Comparison of ENCODE assay signal across 7 cellular contexts in genomic region chr12:8389296-8389695, GRCh38.
A peak's percentile ranks its signal among the peaks of the same experiment; 100 is the strongest.
DNase-seq lines count a peak whose midpoint lies in the region; FAIRE-seq and TF ChIP-seq lines count a peak whose summit lies in the region.
"Not testable (repeated sequence)": the region's sequence is repeated elsewhere in the genome, so short reads cannot be mapped to it uniquely, and the experiment has no call there.

No MANE protein-coding gene starts in this region.

- H3K27ac Mint-ChIP-seq in Calu3 (ENCODE audit: unreplicated experiment); activated T-cell treated with anti-CD3 and anti-CD28 coated beads, Interleukin-2, amount 50 U/mL, for 24 hours; astrocyte (ENCODE audit: unreplicated experiment); glutamatergic neuron (ENCODE audit: unreplicated experiment); neural progenitor cell: not testable (repeated sequence)

- H4K20me1 ChIP-seq in astrocyte (ENCODE audit: insufficient read depth, low read length); neural progenitor cell (ENCODE audit: low read depth): not testable (repeated sequence)

- intact Hi-C loops in Calu3 (cut with micrococcal nuclease; ENCODE audit: unreplicated experiment) = not testable (repeated sequence)

- H2AFZ ChIP-seq in astrocyte (ENCODE audit: low read depth, low read length); neural progenitor cell (replicated peaks): not testable (repeated sequence)

- not testable (repeated sequence) for H3K4me1 Mint-ChIP-seq in Calu3 (ENCODE audit: low read depth, unreplicated experiment); activated T-cell treated with anti-CD3 and anti-CD28 coated beads, Interleukin-2, amount 50 U/mL, for 24 hours (ENCODE audit: low read depth); astrocyte (ENCODE audit: low read depth, unreplicated experiment); glutamatergic neuron (ENCODE audit: low read depth, unreplicated experiment); neural progenitor cell

- H3K36me3 Mint-ChIP-seq in Calu3 (ENCODE audit: insufficient read depth, unreplicated experiment); activated T-cell treated with anti-CD3 and anti-CD28 coated beads, Interleukin-2, amount 50 U/mL, for 24 hours (ENCODE audit: low read depth); astrocyte (ENCODE audit: low read depth, unreplicated experiment); glutamatergic neuron (ENCODE audit: unreplicated experiment); neural progenitor cell: not testable (repeated sequence)

- H3K4me1 ChIP-seq in NT2/D1 (ENCODE audit: insufficient read depth, insufficient read length); astrocyte (ENCODE audit: insufficient read depth, low read length); neural progenitor cell: not testable (repeated sequence)

- peak overlapping the region; percentile 64 for H3K9ac ChIP-seq in NT2/D1 (ENCODE audit: insufficient read length, low read depth)
- H3K9ac ChIP-seq in astrocyte (ENCODE audit: low read length); neural progenitor cell: not testable (repeated sequence)

- not testable (repeated sequence) for BruUV-seq in Calu3 (replicated peaks; lab: Mats Ljungman, UMichigan)

- H3K4me3 ChIP-seq in NT2/D1 (ENCODE audit: insufficient read length, low read depth); astrocyte (ENCODE audit: insufficient read depth, low read depth, low read length); neural progenitor cell: not testable (repeated sequence)

- CTCF ChIA-PET in Calu3 (lab: Charles Lee) = not testable (repeated sequence)

- not testable (repeated sequence) for TF ChIP-seq CTCF in Calu3 (IDR thresholded peaks at IDR 0.05; ENCODE audit: unreplicated experiment); astrocyte (IDR thresholded peaks at IDR 0.05; ENCODE audit: insufficient read depth, low read depth, low read length); glutamatergic neuron (IDR thresholded peaks at IDR 0.05; ENCODE audit: partially characterized antibody, unreplicated experiment); neural progenitor cell (IDR thresholded peaks at IDR 0.05)

- H3K36me3 ChIP-seq in NT2/D1 (ENCODE audit: insufficient read depth, insufficient read length, low read length); astrocyte (ENCODE audit: insufficient read depth, low read length); neural progenitor cell: not testable (repeated sequence)

- not testable (repeated sequence) for DNase-seq in Calu3; NT2/D1 (ENCODE audit: low read depth, low spot score); activated T-cell treated with anti-CD3 and anti-CD28 coated beads, Interleukin-2, amount 50 U/mL, for 24 hours; astrocyte (ENCODE audit: low read depth); glutamatergic neuron; neural progenitor cell (ENCODE audit: low spot score)
- DNase-seq in mesenteric fat pad (ENCODE audit: low spot score) = peak; percentile 65

- not testable (repeated sequence) for H3F3A ChIP-seq in neural progenitor cell (ENCODE audit: low read depth)

- H3K4me2 ChIP-seq in astrocyte (ENCODE audit: low read length); neural progenitor cell: not testable (repeated sequence)

- H3K4me3 Mint-ChIP-seq in Calu3 (ENCODE audit: low read depth, unreplicated experiment) (peak overlapping the region; percentile 74), astrocyte (ENCODE audit: unreplicated experiment) (peak overlapping the region; percentile 64), glutamatergic neuron (ENCODE audit: unreplicated experiment) (peak overlapping the region; percentile 30), neural progenitor cell (peak overlapping the region; percentile 75)
- peak overlapping the region; percentile 31 for H3K4me3 Mint-ChIP-seq in activated T-cell treated with anti-CD3 and anti-CD28 coated beads, Interleukin-2, amount 50 U/mL, for 24 hours

- not testable (repeated sequence) for H3K9me3 ChIP-seq in NT2/D1 (ENCODE audit: insufficient read depth, low read length); astrocyte (ENCODE audit: insufficient read depth, low read depth, low read length); neural progenitor cell (ENCODE audit: low read depth)

- FAIRE-seq in astrocyte (lab: Jason Lieb, UNC) = not testable (repeated sequence)

- not testable (repeated sequence) for H3K27me3 Mint-ChIP-seq in Calu3 (ENCODE audit: unreplicated experiment); glutamatergic neuron (ENCODE audit: unreplicated experiment)
- H3K27me3 Mint-ChIP-seq in activated T-cell treated with anti-CD3 and anti-CD28 coated beads, Interleukin-2, amount 50 U/mL, for 24 hours = peaks cover 28% of the 10 kb centered on the region
- peaks cover 27% of the 10 kb centered on the region for H3K27me3 Mint-ChIP-seq in astrocyte (ENCODE audit: low read depth, unreplicated experiment)
- peaks cover 14% of the 10 kb centered on the region for H3K27me3 Mint-ChIP-seq in neural progenitor cell (ENCODE audit: insufficient read depth, low read depth)

- H3K27ac ChIP-seq in astrocyte (ENCODE audit: low read depth, low read length); neural progenitor cell: not testable (repeated sequence)

- not testable (repeated sequence) for H3K27me3 ChIP-seq in NT2/D1 (ENCODE audit: insufficient read depth, insufficient read length); astrocyte (ENCODE audit: insufficient read depth, low read length)
- peaks cover 27% of the 10 kb centered on the region for H3K27me3 ChIP-seq in neural progenitor cell

- not testable (repeated sequence) for H3K9me3 Mint-ChIP-seq in Calu3 (ENCODE audit: low read depth, unreplicated experiment); activated T-cell treated with anti-CD3 and anti-CD28 coated beads, Interleukin-2, amount 50 U/mL, for 24 hours; astrocyte (ENCODE audit: unreplicated experiment); glutamatergic neuron (ENCODE audit: unreplicated experiment); neural progenitor cell

- not testable (repeated sequence) for H3K79me2 ChIP-seq in astrocyte (ENCODE audit: insufficient read depth, low read length); neural progenitor cell (ENCODE audit: low read depth)
